In the genomic region with DNA sequence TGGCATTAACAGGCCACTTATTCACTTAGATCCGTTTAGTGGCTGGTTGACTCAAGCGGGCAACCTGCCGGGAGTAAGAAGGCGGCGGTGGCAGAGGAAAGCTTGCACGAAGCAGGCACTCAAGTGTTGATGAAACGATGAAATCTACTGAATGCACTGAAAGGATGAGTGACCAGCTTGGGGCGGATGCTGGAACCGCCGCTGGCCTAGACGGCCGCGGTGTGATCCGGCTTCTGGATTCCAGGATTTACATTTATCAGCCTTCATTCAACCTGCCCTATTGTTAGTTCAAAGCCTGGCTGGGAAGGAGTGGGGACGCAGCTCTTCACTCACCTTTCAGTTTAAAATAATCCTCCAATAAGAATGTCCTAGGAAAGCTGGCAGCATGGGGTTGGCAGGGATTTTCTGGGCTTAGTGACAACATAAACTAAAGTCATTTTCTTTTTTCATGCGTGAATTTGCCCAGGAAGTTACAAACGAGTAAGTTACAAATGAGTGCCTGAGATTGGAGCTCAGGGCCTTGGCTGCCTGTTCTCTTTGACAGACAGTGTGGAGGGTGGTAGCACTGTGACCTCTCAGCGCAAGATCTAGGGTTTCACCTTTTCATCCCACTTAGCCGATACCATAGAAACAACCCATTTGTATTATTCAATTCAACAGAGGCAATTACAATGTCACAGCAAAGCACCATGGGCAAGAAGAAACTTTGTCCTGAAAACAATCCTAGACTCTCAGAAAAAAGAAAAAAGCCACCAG, we compare ENCODE assay signal across 7 cellular contexts. TPM values are rescaled to one million over a fixed set of nuclear protein-coding genes. Genes with fewer than 3 reads are reported as not detected.
A peak's percentile ranks its signal among the peaks of the same experiment; 100 is the strongest.
DNase-seq lines count a peak whose midpoint lies in the region; ATAC-seq, FAIRE-seq and TF ChIP-seq lines count a peak whose summit lies in the region.

No MANE protein-coding gene starts in this region.

- H3K23me2 ChIP-seq in H1 (ENCODE audit: low read depth, low read length), result peaks cover 8% of the 10 kb centered on the region

- H3K27ac ChIP-seq in HEK293 (ENCODE audit: extremely low read depth, low read depth, low read length) (peak overlapping the region; percentile 27; the same call in 1 of the 2 replicates), H1 (ENCODE audit: low read depth, low read length) (no peak overlapping the region), mucosa of rectum (ENCODE audit: low read depth in 2 of 2, low read length in 2 of 2) (no peak overlapping the region)

- no peaks in the 10 kb centered on the region for H3K79me1 ChIP-seq in H1 (ENCODE audit: low read depth, low read length)

- CTCF ChIA-PET in HEK293 (lab: Yijun Ruan, JAX), result no interaction called here
- CTCF ChIA-PET in H1 (lab: Charles Lee; ENCODE audit: partially characterized antibody), result interaction anchor here (0.7 to 3.8 kb wide), 5 partner anchors 8 to 107 kb away, joined by 3 to 19 read pairs (median 3); partner anchors contain the start of gene C3orf33

- no peak for TF ChIP-seq RAD21 in H1 (IDR thresholded peaks at IDR 0.05 in 1 of 2, conservative IDR thresholded peaks at IDR 0.05 in 1 of 2; ENCODE audit: low read depth in 2 of 2, low read length in 2 of 2)

- peak overlapping the region; percentile 5; the same call in 1 of the 2 replicates for H3K4me3 ChIP-seq in HEK293 (ENCODE audit: low read depth, low read length)
- peak overlapping the region; percentile 28 to 56 (median 36); a peak in 6 of 8 replicates for H3K4me3 ChIP-seq in H1 (ENCODE audit: extremely low read depth in 1 of 4, insufficient read depth in 2 of 4, low read depth in 3 of 4, low read length in 4 of 4)
- peak overlapping the region; percentile 91 to 95 for H3K4me3 ChIP-seq in mucosa of rectum (ENCODE audit: low read length in 2 of 2)

- no peaks in the 10 kb centered on the region for H3K9me3 ChIP-seq in HEK293 (ENCODE audit: control insufficient read depth, insufficient read depth, low read depth, low read length)
- H3K9me3 ChIP-seq in H1 (ENCODE audit: insufficient read depth in 2 of 2, low read depth in 1 of 2, low read length in 1 of 2), result no peaks in the 10 kb centered on the region
- H3K9me3 ChIP-seq in mucosa of rectum (ENCODE audit: control insufficient read depth in 2 of 2, low read length in 2 of 2), result no peaks in the 10 kb centered on the region

- 6% methylated on average over 19 of the region's 19 CpGs; no CpG with 5 or more reads in 1 of the 2 experiments for WGBS in H1 (ENCODE audit: extremely low coverage in 1 of 2, insufficient coverage in 1 of 2, insufficient read length in 1 of 2, insufficient replicate concordance in 2 of 2, low coverage in 1 of 2, low lambda C conversion rate in 2 of 2, missing lambda C conversion rate in 1 of 2), 2 experiments

- peak overlapping the region; percentile 5 for H4K5ac ChIP-seq in H1 (ENCODE audit: insufficient read length, low read depth, low read length)

- peak overlapping the region; percentile 45 for H2BK12ac ChIP-seq in H1 (ENCODE audit: low read depth, low read length)

- TF ChIP-seq CTCF in HEK293 (tag by site-specific recombination; IDR thresholded peaks at IDR 0.05) (no peak), H1 (IDR thresholded peaks at IDR 0.05; ENCODE audit: control extremely low read depth in 1 of 3, insufficient read depth in 1 of 3, low read depth in 1 of 3, low read length in 3 of 3) (no peak)

- H3K79me2 ChIP-seq in H1 (ENCODE audit: control insufficient read depth in 1 of 2, insufficient read depth in 2 of 2, low read length in 2 of 2), result peaks cover 0 to 25% of the 10 kb centered on the region in 2 experiments; a peak in 2 of 4 replicates

- peak overlapping the region; percentile 25; the same call in 1 of the 2 replicates for H3K18ac ChIP-seq in H1 (ENCODE audit: extremely low read depth, low read length)

- no peak overlapping the region for H2BK15ac ChIP-seq in H1 (ENCODE audit: low read length)

- DNase-seq in NCI-H524 (lab: John Stamatoyannopoulos, UW) (peak; percentile 72 to 87), H1 (ENCODE audit: low read depth in 1 of 2, low spot score in 2 of 2) (peak; percentile 49 to 71), NCI-H1694 (lab: John Stamatoyannopoulos, UW) (no peak)

- no peak overlapping the region for H3K56ac ChIP-seq in H1 (replicated peaks; ENCODE audit: insufficient read length, low read depth, low read length)

- no peaks in the 10 kb centered on the region for H4K20me1 ChIP-seq in H1 (replicated peaks in 1 of 2; ENCODE audit: control insufficient read depth in 1 of 2, insufficient read depth in 2 of 2, low read length in 2 of 2)

- no peak overlapping the region for H2BK5ac ChIP-seq in H1 (ENCODE audit: low read depth, low read length)

- peak overlapping the region in 1 of 4 experiments; percentile 43; a peak in 1 of 7 replicates for H3K9ac ChIP-seq in H1 (replicated peaks in 1 of 4; ENCODE audit: extremely low read depth in 1 of 4, low read depth in 3 of 4, low read length in 3 of 4)
- H3K9ac ChIP-seq in mucosa of rectum (ENCODE audit: low read depth in 1 of 2, low read length in 2 of 2), result peak overlapping the region; percentile 14 to 36

- FAIRE-seq in H1 (lab: Jason Lieb, UNC), result peak; percentile 90

- no peak overlapping the region for H3K23ac ChIP-seq in H1 (ENCODE audit: insufficient read length)

- peak overlapping the region; percentile 14 for H2BK120ac ChIP-seq in H1 (replicated peaks; ENCODE audit: low read depth, low read length)

- H3K4me1 ChIP-seq in HEK293 (ENCODE audit: control insufficient read depth, insufficient read depth, low read length), result peaks cover 16% of the 10 kb centered on the region
- H3K4me1 ChIP-seq in H1 (replicated peaks in 1 of 4; ENCODE audit: control insufficient read depth in 3 of 4, insufficient read depth in 4 of 4, low read length in 3 of 4), result peaks cover 5 to 14% (median 11%) of the 10 kb centered on the region in 4 experiments; a peak in 6 of 7 replicates
- H3K4me1 ChIP-seq in mucosa of rectum (ENCODE audit: control insufficient read depth in 2 of 2, insufficient read depth in 2 of 2, low read length in 2 of 2), result peaks cover 3% of the 10 kb centered on the region in 2 donors

- no peak; a peak in 1 of 3 replicates for TF ChIP-seq POLR2A in H1 (IDR thresholded peaks at IDR 0.05; ENCODE audit: control extremely low read depth in 1 of 2, low read depth in 2 of 2, low read length in 2 of 2)

- no peak overlapping the region; the same call in 1 of the 2 replicates for H2BK20ac ChIP-seq in H1 (ENCODE audit: low read length)

- H3K36me3 ChIP-seq in HEK293 (ENCODE audit: control insufficient read depth in 2 of 2, insufficient read depth in 1 of 2, low read length in 2 of 2), result no peaks in the 10 kb centered on the region
- H3K36me3 ChIP-seq in H1 (ENCODE audit: control insufficient read depth in 2 of 4, insufficient read depth in 4 of 4, low read length in 3 of 4), result no peaks in the 10 kb centered on the region
- no peaks in the 10 kb centered on the region for H3K36me3 ChIP-seq in mucosa of rectum (ENCODE audit: control insufficient read depth in 2 of 2, insufficient read depth in 2 of 2, low read length in 2 of 2)

- H2AK5ac ChIP-seq in H1 (ENCODE audit: low read depth, low read length), result no peak overlapping the region

- H3K4ac ChIP-seq in H1 (replicated peaks; ENCODE audit: insufficient read length, low read depth, low read length), result no peak overlapping the region

- POLR2A ChIA-PET in HEK293 (lab: Yijun Ruan, JAX), result interaction anchor here (1.4 kb wide), 1 partner anchor 60 kb away, joined by 7 read pairs; the partner anchor contains the start of gene C3orf33
- POLR2A ChIA-PET in H1 (lab: Charles Lee; ENCODE audit: partially characterized antibody), result interaction anchor here (0.6 to 2.5 kb wide), 5 partner anchors 45 to 177 kb away, joined by 3 to 10 read pairs (median 3); partner anchors contain the start of gene C3orf33

- H3K4me2 ChIP-seq in H1 (ENCODE audit: insufficient read depth in 1 of 2, low read depth in 2 of 2, low read length in 2 of 2), result peak overlapping the region; percentile 78 to 94

- TF ChIP-seq EP300 in H1 (IDR thresholded peaks at IDR 0.05; ENCODE audit: borderline replicate concordance in 1 of 2, low read depth in 2 of 2, low read length in 2 of 2), result peak; percentile 13 to 47; a peak in 2 of 3 replicates

- H3K14ac ChIP-seq in H1 (ENCODE audit: insufficient read length), result no peak overlapping the region

- H4K8ac ChIP-seq in H1 (ENCODE audit: extremely low read depth, insufficient read depth, low read length), result peak overlapping the region; percentile 75; the same call in 1 of the 2 replicates

- H2AFZ ChIP-seq in H1 (ENCODE audit: low read length), result peak overlapping the region; percentile 47

- H3K27me3 ChIP-seq in H1 (replicated peaks in 1 of 4; ENCODE audit: control insufficient read depth in 3 of 4, extremely low read depth in 1 of 4, insufficient read depth in 3 of 4, low read length in 3 of 4) (no peaks in the 10 kb centered on the region), mucosa of rectum (ENCODE audit: control insufficient read depth in 2 of 2, insufficient read depth in 2 of 2, low read length in 2 of 2) (no peaks in the 10 kb centered on the region)

- no peak for ATAC-seq in GM21786 (IDR thresholded peaks at IDR 0.05; ENCODE audit: unreplicated experiment)
- ATAC-seq in GM18519 (IDR thresholded peaks at IDR 0.05; ENCODE audit: low FRiP score, unreplicated experiment), result no peak

- H4K91ac ChIP-seq in H1 (replicated peaks; ENCODE audit: insufficient read length, low read length), result peak overlapping the region; percentile 1

TF ChIP-seq in HEK293, 187 proteins besides CTCF, POLR2A, EP300 and RAD21 (continues in another document):
- TF ChIP-seq ZNF621 (tag by site-specific recombination; IDR thresholded peaks at IDR 0.05) (no peak), SCRT2 (tag by site-specific recombination; IDR thresholded peaks at IDR 0.05) (no peak), OVOL3 (tag by site-specific recombination; IDR thresholded peaks at IDR 0.05) (no peak), ZNF473 (tag by site-specific recombination; IDR thresholded peaks at IDR 0.05) (no peak), GLI4 (tag by site-specific recombination; IDR thresholded peaks at IDR 0.05) (no peak)

TF ChIP-seq in H1, 55 proteins besides CTCF, POLR2A, EP300 and RAD21 (continues in another document):
- no peak for TF ChIP-seq SRF (IDR thresholded peaks at IDR 0.05; ENCODE audit: low read depth, low read length)
- peak; percentile 58 for TF ChIP-seq ASH2L (IDR thresholded peaks at IDR 0.05; ENCODE audit: low read length)
- 0 out of 2 replicates have a peak, but pooled peaks have one; percentile 49 for TF ChIP-seq YY1 (IDR thresholded peaks at IDR 0.05; ENCODE audit: low read depth, low read length)
- TF ChIP-seq SP1 (IDR thresholded peaks at IDR 0.05; ENCODE audit: low read depth, low read length), result peak; percentile 96

RNA-seq across cellular contexts. Expression of gene PLCH1, which starts 1.1 kb away (rescaled TPM):
- total RNA-seq in H1 (2021; fragmentation: NEBNext Ultra II Directional; extraction: Animal tissue kit (Norgen Biotek cat#: 25700)), result 17.2 and 17.4 TPM in 2 replicates
- polyA plus RNA-seq in H1 (2011; rRNA removed), result 5.0 and 5.8 TPM in 2 replicates
- polyA plus RNA-seq in H1 (2011; cell fraction: cytosol; rRNA removed), result 9.4 TPM
- polyA plus RNA-seq in H1 (2011; cell fraction: nucleus; rRNA removed), result 11.0 TPM
- polyA plus RNA-seq in H1 (2012, experiment 1 of 2), result 6.4 to 11.7 TPM (median 9.4 TPM) in 4 replicates
- polyA plus RNA-seq in H1 (2012, experiment 2 of 2), result 0.70 TPM
- polyA plus RNA-seq in H1 (2013, experiment 1 of 2), result 5.1 TPM
- 5.5 TPM for polyA plus RNA-seq in H1 (2013, experiment 2 of 2)
- 41.0 and 52.3 TPM in 2 replicates for polyA minus RNA-seq in H1 (2011; rRNA and poly(A)+ RNA removed)
- 19.7 TPM for polyA minus RNA-seq in H1 (2011; cell fraction: cytosol; rRNA and poly(A)+ RNA removed)
- polyA minus RNA-seq in H1 (2011; cell fraction: nucleus; rRNA and poly(A)+ RNA removed), result 39.3 TPM

Comparison
In these comparisons a context has a peak if more than half of its experiments do, and no peak if none do; other contexts are left out.
1. H3K4me3 ChIP-seq: peak in every context shown above with its lines; median percentile 93 in mucosa of rectum; 36 in H1; 5 in HEK293.
2. Of the 6 proteins assayed by ChIP-seq in both HEK293 and H1: peak only in HEK293: none; only in H1: YY1; in both: none; in neither: 5.